8 cellular contexts compared by ENCODE assay signal in the genomic region with DNA sequence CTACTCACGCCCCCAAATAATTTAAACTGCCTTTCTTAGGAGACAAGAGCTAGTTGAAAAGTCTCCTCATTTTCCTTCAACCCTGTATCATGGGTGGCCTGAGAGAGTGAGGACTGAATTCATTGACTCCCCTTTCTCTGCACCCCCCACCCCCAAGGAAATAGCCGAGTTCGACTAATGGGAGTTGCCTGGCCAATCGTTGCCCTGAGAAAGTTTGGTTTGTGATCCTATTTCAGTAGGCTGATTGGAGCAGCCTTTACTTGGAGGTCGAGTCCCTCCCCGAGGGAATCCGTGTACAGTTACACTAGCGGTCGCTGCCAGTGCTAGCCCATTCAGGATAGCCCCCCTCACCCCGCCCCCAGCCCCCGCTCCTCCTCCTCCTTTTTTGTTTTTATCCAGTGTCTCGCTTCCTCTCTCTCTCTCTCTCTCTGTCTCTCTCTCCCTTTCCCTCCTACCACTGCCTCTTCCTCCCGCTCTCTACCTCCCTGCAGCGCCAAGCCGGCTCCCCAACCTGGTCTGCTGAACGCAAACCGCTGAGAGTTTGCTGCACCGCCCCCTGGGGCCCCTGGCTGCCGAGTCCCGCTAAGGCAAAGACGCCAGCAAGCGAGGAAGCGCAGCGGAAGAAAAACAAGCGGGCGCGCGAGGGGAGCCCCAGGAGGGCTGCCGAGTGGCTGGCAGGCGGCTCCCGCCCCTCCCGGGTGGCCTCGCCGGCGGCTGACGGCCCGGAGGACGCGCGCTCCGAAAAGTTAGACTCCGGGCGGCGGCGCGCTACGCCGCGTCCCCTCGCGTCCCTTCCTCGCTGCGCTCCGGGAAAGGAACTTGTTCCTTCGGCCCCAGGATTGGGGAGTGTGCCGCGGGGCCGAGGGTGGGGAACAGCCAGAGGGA. TPM values are rescaled to one million over a fixed set of nuclear protein-coding genes. Genes with fewer than 3 reads are reported as not detected.
DNase-seq lines count a peak whose midpoint lies in the region; ATAC-seq and FAIRE-seq lines count a peak whose summit lies in the region.

A gene (plus strand): TSS at position 419 of the 885 bp plus-strand sequence. CDS start 524 bp downstream, outside the sequence.

- H3K9me3 ChIP-seq in adipocyte (ENCODE audit: control insufficient read depth, low read length) (no peaks in the 10 kb centered on the region), small intestine (ENCODE audit: control insufficient read depth, low read depth) (no peaks in the 10 kb centered on the region)

- 2 to 3% (median 3%) methylated on average over 37 to 58 of the region's 58 CpGs for WGBS in small intestine, 3 donors

- H3K36me3 ChIP-seq in adipocyte (ENCODE audit: control insufficient read depth, insufficient read depth, low read length, severe bottlenecking) (no peaks in the 10 kb centered on the region), small intestine (ENCODE audit: control insufficient read depth in 2 of 2, insufficient read depth in 2 of 2, low read length in 2 of 2) (no peaks in the 10 kb centered on the region)

- H3K4me1 ChIP-seq in adipocyte (ENCODE audit: control insufficient read depth, insufficient read depth, low read length), result peaks cover 34% of the 10 kb centered on the region
- H3K4me1 ChIP-seq in small intestine (ENCODE audit: control insufficient read depth in 2 of 2, insufficient read depth in 1 of 2, low read depth in 1 of 2, low read length in 1 of 2), result peaks cover 5% of the 10 kb centered on the region in 2 donors

- H3K9ac ChIP-seq in adipocyte (ENCODE audit: low read length), result peak within 1 kb of the TSS; percentile 76

- H3K4me3 ChIP-seq in adipocyte (ENCODE audit: low read length) (peak within 1 kb of the TSS; percentile 88), small intestine (ENCODE audit: low read depth in 1 of 2, low read length in 2 of 2) (peak within 1 kb of the TSS; percentile 44 to 61)

- H3K27me3 ChIP-seq in adipocyte (replicated peaks; ENCODE audit: control insufficient read depth, insufficient read depth, low read length), result peaks cover 5% of the 10 kb centered on the region
- H3K27me3 ChIP-seq in small intestine (ENCODE audit: control insufficient read depth in 2 of 2, insufficient read depth in 2 of 2, low read length in 2 of 2), result no peaks in the 10 kb centered on the region

- H3K27ac ChIP-seq in small intestine (ENCODE audit: low read depth in 1 of 2, low read length in 1 of 2), result peak within 1 kb of the TSS; percentile 47 to 90

- DNase-seq in AG08396 (ENCODE audit: low spot score), result peak; percentile 75
- peak; percentile 76 for DNase-seq in HT1080 (ENCODE audit: low read depth)
- peak; percentile 66 for DNase-seq in T follicular helper cell (ENCODE audit: low read depth)
- peak; percentile 82 for DNase-seq in adipocyte (ENCODE audit: low read depth)
- peak; percentile 82 for DNase-seq in iPS DF 19.7 (ENCODE audit: low read depth, low spot score)
- peak; percentile 59 for DNase-seq in small intestine
- no peak for DNase-seq in HUDEP-2 (lab: John Stamatoyannopoulos, UW; ENCODE audit: unreplicated experiment in 76 of 76)

- no peak for FAIRE-seq in small intestine (lab: Jason Lieb, UNC)

- ATAC-seq in GM19351 (IDR thresholded peaks at IDR 0.05; ENCODE audit: unreplicated experiment), result peak; percentile 64

RNA-seq across cellular contexts. Expression of the gene that starts here (rescaled TPM):
- total RNA-seq in HT1080 (2014; rRNA removed; shearing (Covaris generic)), result 61.0 and 70.9 TPM in 2 replicates
- polyA plus RNA-seq in HT1080 (2015; cell fraction: cytosol; rRNA removed), result 66.2 and 68.6 TPM in 2 replicates
- 136 and 138 TPM in 2 replicates for polyA plus RNA-seq in HT1080 (2015; cell fraction: nucleus; rRNA removed)
- polyA plus RNA-seq in small intestine, result 10 to 100 TPM; 37.8 to 75.6 (median 57.3) TPM

Comparison
In these comparisons a context has a peak if more than half of its experiments do, and no peak if none do; other contexts are left out.
1. DNase-seq: peak in AG08396 (single experiment), HT1080 (single experiment), T follicular helper cell (single experiment), adipocyte (single experiment), iPS DF 19.7 (single experiment) and small intestine (single experiment); none in HUDEP-2 (0 of 76).